In the genomic region with DNA sequence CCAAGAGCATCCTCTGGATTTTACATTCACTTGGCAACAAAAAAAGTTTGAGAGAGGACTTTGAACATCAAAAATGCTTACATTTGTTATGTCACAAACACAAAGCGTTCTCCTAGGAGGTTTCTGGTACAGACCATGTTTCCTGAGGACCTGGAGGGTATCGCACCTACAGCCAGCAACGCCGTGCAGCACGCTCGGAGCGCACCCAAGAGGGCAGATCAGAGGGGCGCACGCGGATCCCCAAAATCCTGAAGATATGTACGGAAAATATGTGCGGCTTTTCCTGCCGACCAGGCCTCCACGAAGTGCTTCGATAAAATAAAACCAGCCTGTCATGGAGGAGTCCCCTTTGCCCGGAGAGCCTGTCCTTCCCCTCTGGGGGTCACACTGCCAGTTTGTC, we compare ENCODE assay signal across 26 cellular contexts.
"Had no signal": no experiment of that assay in that cellular context is flagged by ENCODE, and none has a peak within 500 bp of the region (broad histone marks: within the 10 kb centered on the region; RNA-seq: fewer than 3 reads in every experiment).

No MANE protein-coding gene starts in this region.

- H3K4me3 ChIP-seq: left ventricle myocardium inferior, lung, neural progenitor cell, ovary, right atrium auricular region, skin epidermis, stomach, thyroid gland, transverse colon, upper lobe of left lung, vagina had no signal

- H3K9ac ChIP-seq: neural progenitor cell had no signal

- H3K4me2 ChIP-seq: neural progenitor cell had no signal

- H3K27ac ChIP-seq: left ventricle myocardium inferior, neural progenitor cell, ovary, right atrium auricular region, skin epidermis, stomach, testis, thyroid gland, transverse colon, upper lobe of left lung, vagina had no signal

- H3K4me1 ChIP-seq: left ventricle myocardium inferior, right atrium auricular region, testis, thyroid gland, transverse colon, upper lobe of left lung, vagina had no signal

- FAIRE-seq: islet of Langerhans had no signal

- ATAC-seq: natural killer cell; sciatic nerve; stimulated activated naive B cell treated with anti-CD40 and anti-IgM and Interleukin-4, amounts not matched to agents 10 μg/mL and 1 μg/mL and 100 μg/mL, for 72 hours; stimulated activated naive CD8-positive, alpha-beta T cell treated with anti-CD3 and anti-CD28 coated beads, Interleukin-15, Interleukin-2, amounts not matched to agents 100 U/mL and 50 U/mL, for 24 hours had no signal

- DNase-seq: hypothalamus; immature natural killer cell; left ventricle myocardium inferior; mesendoderm; naive B cell; natural killer cell; nephron progenitor cell; ovary; stimulated activated CD4-positive, alpha-beta T cell treated with anti-CD3 and anti-CD28 coated beads, Interleukin-12 subunit alpha, Interleukin-12 subunit beta, amount 100 ng/mL, for 4 hours; stimulated activated CD4-positive, alpha-beta T cell treated with anti-CD3 and anti-CD28 coated beads, Interleukin-15, amount 100 ng/mL, for 24 hours; stimulated activated CD4-positive, alpha-beta T cell treated with anti-CD3 and anti-CD28 coated beads, Interleukin-2, amount 100 ng/mL, for 24 hours; stimulated activated CD4-positive, alpha-beta T cell treated with anti-CD3 and anti-CD28 coated beads, Interleukin-4, amount 100 ng/mL, for 1 hour; stimulated activated naive B cell treated with anti-CD40 and anti-IgM and Interleukin-4, amounts not matched to agents 10 μg/mL and 1 μg/mL and 100 μg/mL, for 72 hours; stimulated activated naive CD8-positive, alpha-beta T cell treated with anti-CD3 and anti-CD28 coated beads, Interleukin-15, Interleukin-2, amounts not matched to agents 100 U/mL and 50 U/mL, for 24 hours; stomach; thyroid gland; transverse colon; upper lobe of left lung had no signal

- H3K9me3 ChIP-seq: left ventricle myocardium inferior, ovary, right atrium auricular region, stomach, testis, thyroid gland, transverse colon, upper lobe of left lung, vagina had no signal

- H3K27me3 ChIP-seq: neural progenitor cell, ovary, right atrium auricular region, testis, thyroid gland, transverse colon, upper lobe of left lung, vagina had no signal

- H3K36me3 ChIP-seq: left ventricle myocardium inferior, neural progenitor cell, ovary, right atrium auricular region, stomach, thyroid gland, transverse colon, upper lobe of left lung, vagina had no signal

- H2AFZ ChIP-seq: neural progenitor cell had no signal
